27 cellular contexts compared by ENCODE assay signal in the genomic region with DNA sequence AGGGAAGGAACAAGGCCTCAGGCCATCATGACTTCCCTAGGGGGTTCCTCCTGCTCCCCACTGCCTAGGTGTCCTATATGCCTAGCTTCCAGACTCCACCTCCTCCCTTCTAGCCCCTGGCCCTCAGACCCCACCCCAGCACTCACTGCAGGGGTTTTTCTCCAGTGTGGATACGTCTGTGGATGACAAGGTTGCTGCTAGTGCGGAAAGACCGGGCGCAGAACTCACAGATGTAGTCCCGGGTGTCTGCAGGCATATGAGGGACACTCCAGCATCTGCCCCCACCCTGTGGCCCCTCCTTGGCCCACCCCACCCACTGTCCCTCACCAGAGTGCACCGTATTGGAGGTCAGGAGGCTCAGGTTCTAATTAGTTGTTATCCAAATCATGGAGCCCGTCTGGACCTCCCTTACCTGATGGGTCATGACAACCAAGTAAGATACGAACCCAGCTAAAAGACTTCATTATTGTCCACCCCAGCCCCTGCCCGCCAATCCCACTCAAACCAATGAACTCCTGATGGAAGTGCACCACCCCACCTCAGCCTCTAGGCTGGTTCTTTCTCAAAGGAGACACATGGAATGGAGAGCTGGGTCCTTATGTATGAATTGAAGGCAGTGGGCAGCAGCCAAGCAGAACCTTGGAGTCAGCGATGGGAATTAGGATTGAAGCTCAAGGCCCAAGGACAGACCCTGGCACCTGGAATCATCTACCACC. TPM values are rescaled to one million over a fixed set of nuclear protein-coding genes. Genes with fewer than 3 reads are reported as not detected.
DNase-seq lines count a peak whose midpoint lies in the region; ATAC-seq and TF ChIP-seq lines count a peak whose summit lies in the region.
"Had no signal": no experiment of that assay in that cellular context is flagged by ENCODE, and none has a peak within 500 bp of the region (broad histone marks: within the 10 kb centered on the region; RNA-seq: fewer than 3 reads in every experiment).

No MANE protein-coding gene starts in this region.

- H3K79me2 ChIP-seq in HCT116 (ENCODE audit: insufficient read depth, low read length) (peaks cover 4% of the 10 kb centered on the region; the same call in 1 of the 2 replicates), osteoblast (ENCODE audit: insufficient read depth, low read length) (peaks cover 2% of the 10 kb centered on the region), smooth muscle cell (ENCODE audit: low read depth) (no peaks in the 10 kb centered on the region)

- H3K27ac ChIP-seq in HCT116 (ENCODE audit: low read depth, low read length) (no peak overlapping the region), cingulate gyrus (ENCODE audit: low read depth, low read length) (peak overlapping the region; percentile 23), osteoblast (ENCODE audit: low read depth, low read length) (no peak overlapping the region), smooth muscle cell (ENCODE audit: low read depth) (no peak overlapping the region)
- H3K27ac ChIP-seq: BLaER1, coronary artery, HL-60, left ventricle myocardium inferior, neutrophil, prostate gland, sigmoid colon, transverse colon had no signal

- H3F3A ChIP-seq in smooth muscle cell (ENCODE audit: low read depth), result no peaks in the 10 kb centered on the region

- no peak overlapping the region for H3K9ac ChIP-seq in HCT116 (ENCODE audit: low read length)
- H3K9ac ChIP-seq in smooth muscle cell (ENCODE audit: low read depth), result no peak overlapping the region
- H3K9ac ChIP-seq: BLaER1, SK-N-SH had no signal

- H4K20me1 ChIP-seq in HCT116 (ENCODE audit: insufficient read depth) (no peaks in the 10 kb centered on the region), osteoblast (ENCODE audit: insufficient read depth, low read length) (no peaks in the 10 kb centered on the region), smooth muscle cell (ENCODE audit: low read depth) (peaks cover 6% of the 10 kb centered on the region)

- no peak for TF ChIP-seq RAD21 in HCT116 (IDR thresholded peaks at IDR 0.05; ENCODE audit: low read depth)

- no peaks in the 10 kb centered on the region for H3K9me2 ChIP-seq in HCT116 (ENCODE audit: insufficient read depth)
- H3K9me2 ChIP-seq: SK-N-SH had no signal

- no peaks in the 10 kb centered on the region for H3K9me3 ChIP-seq in HCT116 (ENCODE audit: control insufficient read depth in 1 of 2, insufficient read depth in 1 of 2, low read depth in 1 of 2, low read length in 2 of 2)
- H3K9me3 ChIP-seq in osteoblast (ENCODE audit: low read depth, low read length), result no peaks in the 10 kb centered on the region
- H3K9me3 ChIP-seq in smooth muscle cell (replicated peaks; ENCODE audit: low read depth), result no peaks in the 10 kb centered on the region
- H3K9me3 ChIP-seq: BLaER1, left ventricle myocardium inferior, neutrophil, prostate gland, sigmoid colon, SK-N-SH, transverse colon had no signal

- CTCF ChIA-PET in HCT116 (lab: Charles Lee), result interaction anchor here (0.8 kb wide), 1 partner anchor 9 kb away, joined by 4 read pairs; no protein-coding TSS in a partner anchor

- H3K4me1 ChIP-seq in HCT116 (ENCODE audit: control insufficient read depth in 1 of 2, insufficient read depth in 2 of 2, low read length in 2 of 2), result no peaks in the 10 kb centered on the region
- no peaks in the 10 kb centered on the region for H3K4me1 ChIP-seq in osteoblast (ENCODE audit: insufficient read depth, low read length)
- H3K4me1 ChIP-seq in smooth muscle cell (ENCODE audit: low read depth), result no peaks in the 10 kb centered on the region
- H3K4me1 ChIP-seq: prostate gland, sigmoid colon, transverse colon had no signal

- H3K36me3 ChIP-seq in HCT116 (ENCODE audit: control insufficient read depth in 1 of 2, insufficient read depth in 2 of 2, low read length in 2 of 2), result peaks cover 13 to 45% of the 10 kb centered on the region in 2 experiments; a peak in 3 of 4 replicates
- peaks cover 63% of the 10 kb centered on the region for H3K36me3 ChIP-seq in osteoblast (ENCODE audit: insufficient read depth, low read length)
- H3K36me3 ChIP-seq in smooth muscle cell (ENCODE audit: low read depth), result no peaks in the 10 kb centered on the region

- H3K27me3 ChIP-seq in HCT116 (ENCODE audit: insufficient read depth, low read length) (no peaks in the 10 kb centered on the region), osteoblast (ENCODE audit: insufficient read depth, low read length) (no peaks in the 10 kb centered on the region), smooth muscle cell (ENCODE audit: low read depth) (no peaks in the 10 kb centered on the region)
- H3K27me3 ChIP-seq: BLaER1, neutrophil, sigmoid colon, transverse colon had no signal

- H3K4me2 ChIP-seq in HCT116 (ENCODE audit: low read length) (no peak overlapping the region), osteoblast (ENCODE audit: insufficient read depth, low read length) (no peak overlapping the region), smooth muscle cell (no peak overlapping the region)
- H3K4me2 ChIP-seq: SK-N-SH had no signal

- TF ChIP-seq POLR2A in HCT116 (IDR thresholded peaks at IDR 0.05; ENCODE audit: borderline replicate concordance, extremely low read depth, insufficient read depth, insufficient read length), result no peak

- peak; percentile 28 for DNase-seq in D341Med (ENCODE audit: low spot score)
- no peak for DNase-seq in HCT116 (ENCODE audit: low read depth, low spot score)
- DNase-seq in osteoblast (ENCODE audit: insufficient read length, low spot score, missing footprints), result peak; percentile 60
- DNase-seq in NCI-H2107 treated with DMSO at 0.1 percent for 48 hours (lab: John Stamatoyannopoulos, UW; ENCODE audit: unreplicated experiment), result no peak
- DNase-seq in SKM-1 (lab: John Stamatoyannopoulos, UW; ENCODE audit: unreplicated experiment), result no peak
- DNase-seq in smooth muscle cell (lab: John Stamatoyannopoulos, UW; ENCODE audit: unreplicated experiment), result no peak
- no peak for DNase-seq in activated CD4-positive, CD25-positive, alpha-beta regulatory T cell (lab: John Stamatoyannopoulos, UW)
- DNase-seq: activated CD4-positive, alpha-beta memory T cell treated with anti-CD3 and anti-CD28 coated beads for 36 hours; activated CD4-positive, CD25-positive, alpha-beta regulatory T cell treated with anti-CD3 and anti-CD28 coated beads, Interleukin-2, amount 50 U/mL, for 72 hours; anterior cingulate cortex; DMS153; effector memory CD8-positive, alpha-beta T cell; Karpas-422; left ventricle myocardium inferior; NCI-H1930; NCI-H524 treated with DMSO at 0.1 percent for 48 hours; OCI-M1; sigmoid colon; SK-N-SH; stimulated activated CD4-positive, alpha-beta T cell treated with anti-CD3 and anti-CD28 coated beads, Interleukin-4, amount 100 ng/mL, for 24 hours; transverse colon had no signal

- no TSS peak for BruUV-seq in HCT116 (replicated peaks; lab: Mats Ljungman, UMichigan)

- TF ChIP-seq CTCF in HCT116 (IDR thresholded peaks at IDR 0.05 in 2 of 3, conservative IDR thresholded peaks at IDR 0.05 in 1 of 3; ENCODE audit: borderline replicate concordance in 1 of 3, insufficient read depth in 1 of 3, low read depth in 2 of 3, low read length in 2 of 3), result 0 out of 6 replicates have a peak, but pooled peaks of 1 of the 3 experiments have one; percentile 13
- no peak for TF ChIP-seq CTCF in osteoblast (IDR thresholded peaks at IDR 0.05; ENCODE audit: extremely low read depth, low read depth, low read length)
- no peak for TF ChIP-seq CTCF in smooth muscle cell (IDR thresholded peaks at IDR 0.05; ENCODE audit: borderline replicate concordance, insufficient read depth, poor library complexity, severe bottlenecking)

- RAD21 ChIA-PET in HCT116 (lab: Charles Lee; ENCODE audit: low non-redundant PET in 1 of 2, low total read pairs in 2 of 2, uncharacterized antibody in 2 of 2, unreplicated experiment in 2 of 2), result no interaction called here

- intact Hi-C loops in HCT116 (cut with micrococcal nuclease), result no loop called here

- 89% methylated on average over 10 of the region's 10 CpGs for WGBS in smooth muscle cell (ENCODE audit: low lambda C conversion rate)

- H3K4me3 ChIP-seq in HCT116 (replicated peaks in 1 of 2; ENCODE audit: low read depth in 1 of 2, low read length in 2 of 2) (no peak overlapping the region), osteoblast (ENCODE audit: insufficient read depth, low read length) (no peak overlapping the region), smooth muscle cell (no peak overlapping the region)
- H3K4me3 ChIP-seq: BLaER1, coronary artery, left ventricle myocardium inferior, prostate gland, sigmoid colon, transverse colon had no signal

- H2AFZ ChIP-seq in HCT116 (ENCODE audit: low read depth, low read length, poor library complexity, severe bottlenecking), result no peak overlapping the region
- H2AFZ ChIP-seq in osteoblast (ENCODE audit: low read length), result no peak overlapping the region
- H2AFZ ChIP-seq in smooth muscle cell (ENCODE audit: low read depth), result no peak overlapping the region

- POLR2A ChIA-PET in HCT116 (lab: Charles Lee), result no interaction called here

- no peak for ATAC-seq in HCT116
- ATAC-seq: effector memory CD8-positive, alpha-beta T cell had no signal

TF ChIP-seq in HCT116, 20 proteins besides CTCF, POLR2A, EP300 and RAD21:
- TF ChIP-seq, protein P1, sequence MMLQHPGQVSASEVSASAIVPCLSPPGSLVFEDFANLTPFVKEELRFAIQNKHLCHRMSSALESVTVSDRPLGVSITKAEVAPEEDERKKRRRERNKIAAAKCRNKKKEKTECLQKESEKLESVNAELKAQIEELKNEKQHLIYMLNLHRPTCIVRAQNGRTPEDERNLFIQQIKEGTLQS (IDR thresholded peaks at IDR 0.05), result no peak
- peak; percentile 21; the same call in 1 of the 2 replicates for TF ChIP-seq POLR2AphosphoS5 (IDR thresholded peaks at IDR 0.05; ENCODE audit: low read depth, low read length)
- TF ChIP-seq SIN3A (IDR thresholded peaks at IDR 0.05; ENCODE audit: low read depth), result 0 out of 2 replicates have a peak, but pooled peaks have one; percentile 28

RNA-seq across cellular contexts. Expression of a gene that starts 8.2 kb away (rescaled TPM):
- total RNA-seq in HCT116 (2021; ENCODE audit: unreplicated experiment) (76.2 TPM), osteoblast (9.1 and 12.3 TPM in 2 replicates), smooth muscle cell (10.4 and 24.8 TPM in 2 replicates)
- polyA plus RNA-seq in HCT116 (2012), result 60.2 and 69.1 TPM in 2 replicates
- 25.9 and 40.5 TPM in 2 replicates for polyA plus RNA-seq in smooth muscle cell

RNA-seq across cellular contexts. Expression of a gene that starts 12.7 kb away (rescaled TPM):
- total RNA-seq in HCT116 (2021; ENCODE audit: unreplicated experiment), result 27.6 TPM
- polyA plus RNA-seq in HCT116 (2012), result 24.7 and 29.4 TPM in 2 replicates
- total RNA-seq in osteoblast, result 15.2 and 15.3 TPM in 2 replicates
- total RNA-seq in smooth muscle cell, result 22.6 and 28.7 TPM in 2 replicates
- 20.1 and 25.8 TPM in 2 replicates for polyA plus RNA-seq in smooth muscle cell

RNA-seq across cellular contexts. Expression of a gene that starts 25.0 kb away (rescaled TPM):
- 22.3 TPM for total RNA-seq in HCT116 (2021; ENCODE audit: unreplicated experiment)
- polyA plus RNA-seq in HCT116 (2012), result 11.9 and 15.1 TPM in 2 replicates
- total RNA-seq in osteoblast, result 23.6 and 25.3 TPM in 2 replicates
- 14.7 and 18.6 TPM in 2 replicates for total RNA-seq in smooth muscle cell
- 5.5 and 7.4 TPM in 2 replicates for polyA plus RNA-seq in smooth muscle cell

RNA-seq across cellular contexts. Expression of a gene that starts 55.3 kb away (rescaled TPM):
- total RNA-seq in HCT116 (2021; ENCODE audit: unreplicated experiment) (5.1 TPM), osteoblast (4.3 and 4.7 TPM in 2 replicates), smooth muscle cell (2.3 and 3.5 TPM in 2 replicates)
- 4.1 and 4.6 TPM in 2 replicates for polyA plus RNA-seq in HCT116 (2012)
- 3.5 and 4.0 TPM in 2 replicates for polyA plus RNA-seq in smooth muscle cell

Comparison
In these comparisons a context has a peak if more than half of its experiments do, and no peak if none do; other contexts are left out.
1. DNase-seq: peak in D341Med (single experiment) and osteoblast (single experiment); none in HCT116 (single experiment), NCI-H2107 treated with DMSO at 0.1 percent for 48 hours (single experiment), SKM-1 (single experiment), smooth muscle cell (single experiment) and activated CD4-positive, CD25-positive, alpha-beta regulatory T cell (0 of 4).